In the genomic region with DNA sequence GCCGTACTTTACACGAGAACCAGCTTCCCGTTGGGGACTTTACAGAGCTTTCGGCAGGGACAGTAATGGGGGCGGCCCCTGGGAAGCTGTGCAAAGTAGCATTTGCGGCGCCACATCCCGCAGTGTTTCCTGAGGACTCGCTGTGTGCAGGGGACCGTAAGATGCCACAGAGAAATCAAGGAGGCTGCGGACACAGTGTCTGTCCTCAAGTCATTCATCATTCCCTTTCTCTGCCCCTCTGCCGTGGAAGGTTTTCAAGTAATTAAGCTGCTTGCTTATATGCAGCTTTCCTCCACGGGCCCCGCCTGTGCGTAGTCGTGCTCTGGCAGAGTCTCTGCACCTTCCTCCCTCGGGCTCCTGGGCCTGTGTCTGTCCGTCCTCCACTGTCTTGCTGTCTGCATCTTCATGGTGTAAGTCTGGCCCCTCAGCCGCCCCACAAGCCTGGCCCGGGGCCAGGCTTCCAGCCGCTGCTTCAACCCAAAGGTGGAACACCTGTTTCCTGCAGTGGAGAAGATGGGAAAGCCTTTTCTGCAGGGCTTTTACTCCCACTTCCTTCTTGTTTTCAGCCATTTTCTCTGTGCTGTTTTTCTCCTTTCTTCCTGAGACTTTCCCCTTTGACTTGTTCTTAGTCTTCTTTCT, we compare ENCODE assay signal across 11 cellular contexts.
DNase-seq lines count a peak whose midpoint lies in the region; ATAC-seq, FAIRE-seq and TF ChIP-seq lines count a peak whose summit lies in the region.
"Had no signal": no experiment of that assay in that cellular context is flagged by ENCODE, and none has a peak within 500 bp of the region (broad histone marks: within the 10 kb centered on the region; RNA-seq: fewer than 3 reads in every experiment).

No MANE protein-coding gene starts in this region.

- no peaks in the 10 kb centered on the region for H3K27me3 ChIP-seq in bronchial epithelial cell (ENCODE audit: control insufficient read depth, insufficient read depth, low read length)
- H3K27me3 ChIP-seq: breast epithelium, pancreas had no signal

- ATAC-seq in stimulated activated naive CD8-positive, alpha-beta T cell treated with anti-CD3 and anti-CD28 coated beads, Interleukin-15, Interleukin-2, amounts not matched to agents 100 U/mL and 50 U/mL, for 24 hours: peak; percentile 75
- no peak for ATAC-seq in left ventricle myocardium superior
- ATAC-seq: pancreas had no signal

- peaks cover 53% of the 10 kb centered on the region for H3K36me3 Mint-ChIP-seq in T-helper 2 cell treated with Interferon-gamma antibody and Interleukin-4, amounts not matched to agents 5 μg/mL and 100 μg/mL, for 36 hours (ENCODE audit: low read depth)

- no peaks in the 10 kb centered on the region for H3K27me3 Mint-ChIP-seq in T-helper 2 cell treated with Interferon-gamma antibody and Interleukin-4, amounts not matched to agents 5 μg/mL and 100 μg/mL, for 36 hours (ENCODE audit: low read depth)

- no peak overlapping the region for H3K4me3 ChIP-seq in bronchial epithelial cell (ENCODE audit: low read depth, low read length)
- H3K4me3 ChIP-seq: breast epithelium, pancreas had no signal

- H3K9me3 Mint-ChIP-seq in T-helper 2 cell treated with Interferon-gamma antibody and Interleukin-4, amounts not matched to agents 5 μg/mL and 100 μg/mL, for 36 hours: no peaks in the 10 kb centered on the region

- peaks cover 63% of the 10 kb centered on the region for H3K4me1 Mint-ChIP-seq in T-helper 2 cell treated with Interferon-gamma antibody and Interleukin-4, amounts not matched to agents 5 μg/mL and 100 μg/mL, for 36 hours (ENCODE audit: low read depth)

- H3K4me3 Mint-ChIP-seq in T-helper 2 cell treated with Interferon-gamma antibody and Interleukin-4, amounts not matched to agents 5 μg/mL and 100 μg/mL, for 36 hours: peak overlapping the region; percentile 69

- peaks cover 2% of the 10 kb centered on the region for H3K36me3 ChIP-seq in bronchial epithelial cell (ENCODE audit: control insufficient read depth, insufficient read depth, low read length)
- H3K36me3 ChIP-seq: breast epithelium, pancreas had no signal

- in situ Hi-C loops in GM13977 (cut with MboI; ENCODE audit: low pct_unique_long_range_greater_than_20kb, low sequenced_read_pairs, unreplicated experiment): no loop called here

- no peak for DNase-seq in T-helper 2 cell treated with Interferon-gamma antibody and Interleukin-4, amounts not matched to agents 5 μg/mL and 100 μg/mL, for 36 hours (ENCODE audit: low spot score)
- no peak for DNase-seq in T-helper 2 cell
- peak; percentile 38 for DNase-seq in NCI-H2196 treated with DMSO at 0.1 percent for 48 hours (lab: John Stamatoyannopoulos, UW; ENCODE audit: unreplicated experiment)
- DNase-seq in bronchial epithelial cell (ENCODE audit: low read depth): no peak
- DNase-seq in stimulated activated naive CD8-positive, alpha-beta T cell treated with anti-CD3 and anti-CD28 coated beads, Interleukin-15, Interleukin-2, amounts not matched to agents 100 U/mL and 50 U/mL, for 24 hours: peak; percentile 63
- DNase-seq in inferior parietal cortex (ENCODE audit: extremely low spot score): no peak
- no peak for DNase-seq in GM13977 (ENCODE audit: low spot score)
- no peak for DNase-seq in left ventricle myocardium superior
- DNase-seq: T-helper 9 cell had no signal

- peak; percentile 13 for FAIRE-seq in bronchial epithelial cell (lab: Jason Lieb, UNC)
- FAIRE-seq: pancreas had no signal

- H3K27ac Mint-ChIP-seq in T-helper 2 cell treated with Interferon-gamma antibody and Interleukin-4, amounts not matched to agents 5 μg/mL and 100 μg/mL, for 36 hours: peak overlapping the region; percentile 95

- TF ChIP-seq CTCF in bronchial epithelial cell (IDR thresholded peaks at IDR 0.05; ENCODE audit: insufficient read depth, low read length, severe bottlenecking) (no peak), GM13977 (IDR thresholded peaks at IDR 0.05; ENCODE audit: extremely low read depth, insufficient read depth, missing control alignments) (no peak)

- intact Hi-C loops in left ventricle myocardium superior (cut with micrococcal nuclease): no loop called here

Comparison
In these comparisons a context has a peak if more than half of its experiments do, and no peak if none do; other contexts are left out.
1. DNase-seq: peak in NCI-H2196 treated with DMSO at 0.1 percent for 48 hours (single experiment) and stimulated activated naive CD8-positive, alpha-beta T cell treated with anti-CD3 and anti-CD28 coated beads, Interleukin-15, Interleukin-2, amounts not matched to agents 100 U/mL and 50 U/mL, for 24 hours (single experiment); none in T-helper 2 cell treated with Interferon-gamma antibody and Interleukin-4, amounts not matched to agents 5 μg/mL and 100 μg/mL, for 36 hours (single experiment), T-helper 2 cell (0 of 5), bronchial epithelial cell (single experiment), inferior parietal cortex (single experiment), GM13977 (single experiment) and left ventricle myocardium superior (single experiment).